Comparison of ENCODE assay signal across 1 cellular context in the genomic region with DNA sequence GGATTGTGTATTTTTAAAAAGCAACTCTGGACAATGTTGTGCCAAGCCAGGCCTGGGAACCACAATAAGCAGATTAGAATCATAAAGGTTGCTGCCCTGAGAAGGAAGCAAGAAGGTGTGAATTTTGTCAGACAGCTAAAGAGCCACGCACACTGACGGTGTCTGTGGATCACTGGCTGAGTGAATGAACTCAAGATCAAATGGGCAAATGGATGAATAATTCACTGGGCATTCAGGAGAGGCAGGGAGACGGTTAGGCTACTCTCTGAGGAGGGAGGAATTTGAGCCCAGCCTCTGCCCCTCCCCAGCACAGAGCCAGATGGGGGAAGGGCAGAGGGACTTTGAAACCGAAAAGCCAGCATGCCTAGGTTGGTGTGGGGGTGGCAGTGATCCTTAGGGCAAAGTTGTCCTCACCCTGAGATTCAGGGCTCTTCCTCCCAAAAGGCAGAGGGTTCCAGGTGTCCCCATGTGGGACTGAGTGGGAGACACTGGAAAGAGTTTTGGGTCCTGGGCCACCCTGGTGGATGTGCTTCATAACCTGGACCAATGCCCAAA.
TF ChIP-seq lines count a peak whose summit lies in the region.

No MANE protein-coding gene starts in this region.

TF ChIP-seq in IMR-90, 13 proteins besides CTCF, POLR2A, EP300 and RAD21:
- TF ChIP-seq SMC3 (IDR thresholded peaks at IDR 0.05; ENCODE audit: low read depth, low read length) (no peak), MAFK (IDR thresholded peaks at IDR 0.05; ENCODE audit: low read depth, low read length) (no peak), FOS (IDR thresholded peaks at IDR 0.05; ENCODE audit: low read depth, low read length) (no peak), CHD1 (IDR thresholded peaks at IDR 0.05; ENCODE audit: low read depth, low read length) (no peak), MXI1 (IDR thresholded peaks at IDR 0.05; ENCODE audit: borderline replicate concordance, low read depth, low read length) (no peak), RCOR1 (IDR thresholded peaks at IDR 0.05; ENCODE audit: insufficient replicate concordance, low read length) (no peak), RFX5 (IDR thresholded peaks at IDR 0.05; ENCODE audit: low read depth, low read length) (no peak), BHLHE40 (IDR thresholded peaks at IDR 0.05; ENCODE audit: low read depth, low read length) (no peak), MAZ (IDR thresholded peaks at IDR 0.05; ENCODE audit: borderline replicate concordance, low read depth, low read length) (no peak), NFE2L2 (IDR thresholded peaks at IDR 0.05; ENCODE audit: low read depth, low read length) (no peak)
- TF ChIP-seq, protein P1, sequence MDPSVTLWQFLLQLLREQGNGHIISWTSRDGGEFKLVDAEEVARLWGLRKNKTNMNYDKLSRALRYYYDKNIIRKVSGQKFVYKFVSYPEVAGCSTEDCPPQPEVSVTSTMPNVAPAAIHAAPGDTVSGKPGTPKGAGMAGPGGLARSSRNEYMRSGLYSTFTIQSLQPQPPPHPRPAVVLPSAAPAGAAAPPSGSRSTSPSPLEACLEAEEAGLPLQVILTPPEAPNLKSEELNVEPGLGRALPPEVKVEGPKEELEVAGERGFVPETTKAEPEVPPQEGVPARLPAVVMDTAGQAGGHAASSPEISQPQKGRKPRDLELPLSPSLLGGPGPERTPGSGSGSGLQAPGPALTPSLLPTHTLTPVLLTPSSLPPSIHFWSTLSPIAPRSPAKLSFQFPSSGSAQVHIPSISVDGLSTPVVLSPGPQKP (IDR thresholded peaks at IDR 0.05; ENCODE audit: borderline replicate concordance, low read depth, low read length): no peak
- TF ChIP-seq, protein P2, sequence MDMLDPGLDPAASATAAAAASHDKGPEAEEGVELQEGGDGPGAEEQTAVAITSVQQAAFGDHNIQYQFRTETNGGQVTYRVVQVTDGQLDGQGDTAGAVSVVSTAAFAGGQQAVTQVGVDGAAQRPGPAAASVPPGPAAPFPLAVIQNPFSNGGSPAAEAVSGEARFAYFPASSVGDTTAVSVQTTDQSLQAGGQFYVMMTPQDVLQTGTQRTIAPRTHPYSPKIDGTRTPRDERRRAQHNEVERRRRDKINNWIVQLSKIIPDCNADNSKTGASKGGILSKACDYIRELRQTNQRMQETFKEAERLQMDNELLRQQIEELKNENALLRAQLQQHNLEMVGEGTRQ (IDR thresholded peaks at IDR 0.05; ENCODE audit: low read depth, low read length): no peak
